17 cellular contexts compared by ENCODE assay signal in genomic region chr19:14979136-14979497, GRCh38. TPM values are rescaled to one million over a fixed set of nuclear protein-coding genes. Genes with fewer than 3 reads are reported as not detected.
A peak's percentile ranks its signal among the peaks of the same experiment; 100 is the strongest.
DNase-seq lines count a peak whose midpoint lies in the region; TF ChIP-seq lines count a peak whose summit lies in the region.
"Had no signal": no experiment of that assay in that cellular context is flagged by ENCODE, and none has a peak within 500 bp of the region (broad histone marks: within the 10 kb centered on the region; RNA-seq: fewer than 3 reads in every experiment).

No MANE protein-coding gene starts in this region.

- H3K4me3 Mint-ChIP-seq in H9, result peak overlapping the region; percentile 78 to 93
- H3K4me3 Mint-ChIP-seq: CD4-positive, CD25-positive, alpha-beta regulatory T cell had no signal

- no peak overlapping the region for H2AFZ ChIP-seq in H9 (ENCODE audit: low read length)

- H3K4ac ChIP-seq in H9 (ENCODE audit: low read depth, low read length), result no peak overlapping the region

- no CpG with 5 or more reads among the region's 28 CpGs for WGBS in H9 (ENCODE audit: extremely low coverage, insufficient read length, low lambda C conversion rate)

- DNase-seq in H9 (peak; percentile 41), astrocyte of the hippocampus (ENCODE audit: low read depth, low spot score) (peak; percentile 3), iPS-NIHi7 (ENCODE audit: extremely low spot score) (peak; percentile 33), NCI-H774 (lab: John Stamatoyannopoulos, UW) (no peak), NAMALWA (ENCODE audit: low spot score) (no peak), GM13977 (ENCODE audit: low spot score) (no peak)
- DNase-seq: activated CD4-positive, alpha-beta T cell treated with anti-CD3 and anti-CD28 coated beads, Interleukin-2, amount 50 U/mL, for 1 hour; activated effector memory CD4-positive, alpha-beta T cell treated with Interleukin-2 at 50 U/mL for 16 hours; CD4-positive, CD25-positive, alpha-beta regulatory T cell; erythroblast; midbrain; NCI-H1105 treated with DMSO at 0.1 percent for 48 hours; NCI-H524 had no signal

- no peak overlapping the region for H3K23ac ChIP-seq in H9 (ENCODE audit: insufficient read length, low read depth, low read length)

- H3K36me3 Mint-ChIP-seq in H9 (ENCODE audit: insufficient read depth in 1 of 3, low read depth in 3 of 3), result no peaks in the 10 kb centered on the region; a peak in 2 of 7 replicates
- H3K36me3 Mint-ChIP-seq: CD4-positive, CD25-positive, alpha-beta regulatory T cell had no signal

- H3K4me3 ChIP-seq in skin epidermis, result peak overlapping the region in 4 of 7 experiments; percentile 25 to 45 (median 41)

- H3K4me2 ChIP-seq in H9 (ENCODE audit: insufficient read depth, insufficient read length, low read length), result peak overlapping the region; percentile 72

- H3K79me2 ChIP-seq in H9 (ENCODE audit: insufficient read depth, low read length), result no peaks in the 10 kb centered on the region

- no peak overlapping the region for H2BK20ac ChIP-seq in H9 (ENCODE audit: low read depth, low read length, poor library complexity, severe bottlenecking)

- H3K56ac ChIP-seq in H9 (ENCODE audit: insufficient read length, low read depth, low read length), result no peak overlapping the region

- no peaks in the 10 kb centered on the region for H3K9me3 ChIP-seq in H9 (ENCODE audit: control insufficient read depth, low read depth, low read length)
- H3K9me3 ChIP-seq: right atrium auricular region had no signal

- H2BK5ac ChIP-seq in H9 (ENCODE audit: insufficient read length, low read length), result no peak overlapping the region

- H3K27ac ChIP-seq in H9 (ENCODE audit: insufficient read length, low read depth, low read length) (no peak overlapping the region), skin epidermis (peak overlapping the region in 1 of 21 experiments; percentile 3)
- H3K27ac ChIP-seq: right atrium auricular region, RWPE1 had no signal

- no peak overlapping the region for H3T11ph ChIP-seq in H9 (ENCODE audit: low read length)

- no peak overlapping the region for H2BK120ac ChIP-seq in H9 (ENCODE audit: low read depth, low read length, poor library complexity, severe bottlenecking)

- H3K4me1 Mint-ChIP-seq in H9, result peaks cover 0 to 16% of the 10 kb centered on the region in 2 experiments; a peak in 2 of 4 replicates

- no peak overlapping the region for H4K8ac ChIP-seq in H9 (replicated peaks; ENCODE audit: insufficient read length, low read depth, low read length)

- H3K9me3 Mint-ChIP-seq in H9, result no peaks in the 10 kb centered on the region
- H3K9me3 Mint-ChIP-seq: CD4-positive, CD25-positive, alpha-beta regulatory T cell had no signal

- no peak overlapping the region for H4K5ac ChIP-seq in H9 (ENCODE audit: insufficient read length, low read depth, low read length)

- H3K4me1 ChIP-seq in H9 (ENCODE audit: insufficient read depth, low read length), result no peaks in the 10 kb centered on the region

- peak overlapping the region; percentile 47 for H3K9ac ChIP-seq in H9 (ENCODE audit: extremely low read depth, insufficient read length, low read length)

- H3K79me1 ChIP-seq in H9 (ENCODE audit: insufficient read depth, low read depth, low read length, poor library complexity, severe bottlenecking), result no peaks in the 10 kb centered on the region

- peaks cover 47% of the 10 kb centered on the region for H3K27me3 Mint-ChIP-seq in H9 (ENCODE audit: low read depth)

- H3K27me3 ChIP-seq in H9 (ENCODE audit: insufficient read depth, low read length), result no peaks in the 10 kb centered on the region; the same call in 1 of the 2 replicates

- no peak overlapping the region; the same call in 1 of the 2 replicates for H3K14ac ChIP-seq in H9 (ENCODE audit: insufficient read depth, low read length)

- TF ChIP-seq CTCF in H9 (conservative IDR thresholded peaks at IDR 0.05) (no peak), GM13977 (IDR thresholded peaks at IDR 0.05; ENCODE audit: extremely low read depth, insufficient read depth, missing control alignments) (no peak)

- H3K23me2 ChIP-seq in H9 (ENCODE audit: insufficient read length, low read depth, low read length, poor library complexity, severe bottlenecking), result no peaks in the 10 kb centered on the region

- H4K20me1 ChIP-seq in H9 (ENCODE audit: control insufficient read depth, insufficient read depth, insufficient read length), result no peaks in the 10 kb centered on the region

- H2BK15ac ChIP-seq in H9 (ENCODE audit: low read depth, low read length), result no peak overlapping the region

- in situ Hi-C loops in GM13977 (cut with MboI; ENCODE audit: low pct_unique_long_range_greater_than_20kb, low sequenced_read_pairs, unreplicated experiment), result no loop called here

- no peak overlapping the region for H2BK12ac ChIP-seq in H9 (ENCODE audit: insufficient read length, low read depth, low read length)

- H4K91ac ChIP-seq in H9 (ENCODE audit: insufficient read length, low read depth, low read length), result no peak overlapping the region

- H3K18ac ChIP-seq in H9 (ENCODE audit: insufficient read length, low read depth, low read length), result peak overlapping the region; percentile 5

- H2AK5ac ChIP-seq in H9 (ENCODE audit: insufficient read length, low read length), result no peak overlapping the region

- no peak overlapping the region for H3K27ac Mint-ChIP-seq in H9
- H3K27ac Mint-ChIP-seq: CD4-positive, CD25-positive, alpha-beta regulatory T cell had no signal

RNA-seq across cellular contexts. Expression of gene SLC1A6, which starts 0.5 kb away (rescaled TPM):
- 5.9 and 8.3 TPM in 2 replicates for total RNA-seq in H9 (2021)
- total RNA-seq: right atrium auricular region; T-helper 2 cell treated with Interferon-gamma antibody and Interleukin-4, amounts not matched to agents 100 ng/mL and 5 ng/mL, for 36 hours had no signal

RNA-seq across cellular contexts. Expression of gene OR7C2, which starts 37.8 kb away (rescaled TPM):
- total RNA-seq in H9 (2021), result not detected in 2 replicates
- total RNA-seq: CD4-positive, CD25-positive, alpha-beta regulatory T cell; right atrium auricular region; T-helper 2 cell treated with Interferon-gamma antibody and Interleukin-4, amounts not matched to agents 100 ng/mL and 5 ng/mL, for 36 hours had no signal

Comparison
In these comparisons a context has a peak if more than half of its experiments do, and no peak if none do; other contexts are left out.
1. DNase-seq: peak in H9 (single experiment), astrocyte of the hippocampus (single experiment) and iPS-NIHi7 (single experiment); none in NCI-H774 (single experiment), NAMALWA (single experiment) and GM13977 (single experiment).